Comparison of ENCODE assay signal across 18 cellular contexts in genomic region chr4:173405840-173406606, GRCh38. TPM values are rescaled to one million over a fixed set of nuclear protein-coding genes. Genes with fewer than 3 reads are reported as not detected.
DNase-seq lines count a peak whose midpoint lies in the region; ATAC-seq and TF ChIP-seq lines count a peak whose summit lies in the region.
"Had no signal": no experiment of that assay in that cellular context is flagged by ENCODE, and none has a peak within 500 bp of the region (broad histone marks: within the 10 kb centered on the region; RNA-seq: fewer than 3 reads in every experiment).

No MANE protein-coding gene starts in this region.

- DNase-seq in foreskin keratinocyte (no peak), NCI-H2196 treated with DMSO at 0.1 percent for 48 hours (lab: John Stamatoyannopoulos, UW; ENCODE audit: unreplicated experiment) (no peak), iPS-NIHi7 (ENCODE audit: extremely low spot score) (no peak), NOMO-1 treated with DMSO at 0.1 percent for 48 hours (lab: John Stamatoyannopoulos, UW; ENCODE audit: unreplicated experiment) (no peak)
- DNase-seq: activated CD4-positive, alpha-beta memory T cell treated with anti-CD3 and anti-CD28 coated beads for 36 hours; activated naive CD4-positive, alpha-beta T cell treated with Interleukin-2 at 50 U/mL for 16 hours; caudate nucleus; islet precursor cell; NCI-H1092; pancreas; RPMI8226 had no signal

- no peak overlapping the region for H3K27ac ChIP-seq in foreskin keratinocyte
- H3K27ac ChIP-seq: pancreas had no signal

- no peaks in the 10 kb centered on the region for H3K4me1 ChIP-seq in foreskin keratinocyte

- ATAC-seq in GM18873 (IDR thresholded peaks at IDR 0.05; ENCODE audit: low FRiP score, unreplicated experiment) (peak; percentile 67), GM21619 (IDR thresholded peaks at IDR 0.05; ENCODE audit: unreplicated experiment) (peak; percentile 59), HG03103 (IDR thresholded peaks at IDR 0.05; ENCODE audit: low read depth, unreplicated experiment) (peak; percentile 51), foreskin keratinocyte (peak; percentile 57)
- ATAC-seq: pancreas had no signal

- no peak for TF ChIP-seq CTCF in foreskin keratinocyte (conservative IDR thresholded peaks at IDR 0.05)

- no peaks in the 10 kb centered on the region for H3K27me3 ChIP-seq in foreskin keratinocyte
- H3K27me3 ChIP-seq: pancreas had no signal

RNA-seq across cellular contexts. Expression of gene SCRG1, which starts 7.1 kb away (rescaled TPM):
- total RNA-seq in foreskin keratinocyte, result not detected in 2 replicates
- not detected in 2 replicates for polyA plus RNA-seq in foreskin keratinocyte
- total RNA-seq: activated CD4-positive, alpha-beta memory T cell treated with anti-CD3 and anti-CD28 coated beads for 36 hours; endothelial cell of umbilical vein; glomerular endothelial cell; NCI-H460; T-helper 2 cell treated with Interferon-gamma antibody and Interleukin-4, amounts not matched to agents 100 ng/mL and 5 ng/mL, for 36 hours had no signal
- polyA plus RNA-seq: endothelial cell of umbilical vein had no signal

RNA-seq across cellular contexts. Expression of gene SAP30, which starts 35.3 kb away (rescaled TPM):
- 13.9 and 18.6 TPM in 2 replicates for total RNA-seq in foreskin keratinocyte
- polyA plus RNA-seq in foreskin keratinocyte, result 15.7 and 20.3 TPM in 2 replicates
